Comparison of ENCODE assay signal across 24 cellular contexts in genomic region chr10:125840406-125840805, GRCh38. TPM values are rescaled to one million over a fixed set of nuclear protein-coding genes. Genes with fewer than 3 reads are reported as not detected.
DNase-seq lines count a peak whose midpoint lies in the region; ATAC-seq and TF ChIP-seq lines count a peak whose summit lies in the region.
"Had no signal": no experiment of that assay in that cellular context is flagged by ENCODE, and none has a peak within 500 bp of the region (broad histone marks: within the 10 kb centered on the region; RNA-seq: fewer than 3 reads in every experiment).

No MANE protein-coding gene starts in this region.

- H3K4me3 Mint-ChIP-seq in Caco-2 (ENCODE audit: unreplicated experiment) (no peak overlapping the region), nephron progenitor cell (no peak overlapping the region), H9 (no peak overlapping the region)

- no peak overlapping the region for H4K5ac ChIP-seq in H9 (ENCODE audit: insufficient read length, low read depth, low read length)

- no peak for ATAC-seq in GM18907 (IDR thresholded peaks at IDR 0.05; ENCODE audit: unreplicated experiment)
- ATAC-seq: HCT116 had no signal

- H3K9me3 ChIP-seq in Caco-2 (no peaks in the 10 kb centered on the region), breast epithelium (no peaks in the 10 kb centered on the region), H9 (ENCODE audit: control insufficient read depth, low read depth, low read length) (no peaks in the 10 kb centered on the region)
- H3K9me3 ChIP-seq: BLaER1 treated with 17β-estradiol and CSF1 and Interleukin-3, amounts not matched to agents 10 nM and 100 nM; Peyer's patch; SJCRH30 had no signal

- H2BK120ac ChIP-seq in H9 (ENCODE audit: low read depth, low read length, poor library complexity, severe bottlenecking): no peak overlapping the region

- no peak overlapping the region for H3K4ac ChIP-seq in H9 (ENCODE audit: low read depth, low read length)

- no peak overlapping the region for H3K14ac ChIP-seq in H9 (ENCODE audit: insufficient read depth, low read length)

- H3K79me2 ChIP-seq in H9 (ENCODE audit: insufficient read depth, low read length): no peaks in the 10 kb centered on the region

- CTCF ChIA-PET in Caco-2 (lab: Charles Lee): no interaction called here

- no peak overlapping the region for H4K91ac ChIP-seq in H9 (ENCODE audit: insufficient read length, low read depth, low read length)

- H2AK5ac ChIP-seq in H9 (ENCODE audit: insufficient read length, low read length): no peak overlapping the region

- no peak overlapping the region for H3T11ph ChIP-seq in H9 (ENCODE audit: low read length)

- H4K8ac ChIP-seq in H9 (replicated peaks; ENCODE audit: insufficient read length, low read depth, low read length): no peak overlapping the region

- H3K36me3 ChIP-seq in Caco-2 (ENCODE audit: control insufficient read depth, insufficient read depth, low read length) (peaks cover 5% of the 10 kb centered on the region), breast epithelium (peaks cover 7% of the 10 kb centered on the region)

- H4K20me1 ChIP-seq in H9 (ENCODE audit: control insufficient read depth, insufficient read depth, insufficient read length): no peaks in the 10 kb centered on the region

- no peak overlapping the region for H2BK12ac ChIP-seq in H9 (ENCODE audit: insufficient read length, low read depth, low read length)

- no peak overlapping the region for H2BK5ac ChIP-seq in H9 (ENCODE audit: insufficient read length, low read length)

- no peak overlapping the region for H3K56ac ChIP-seq in H9 (ENCODE audit: insufficient read length, low read depth, low read length)

- H3K23ac ChIP-seq in H9 (ENCODE audit: insufficient read length, low read depth, low read length): no peak overlapping the region

- H2BK15ac ChIP-seq in H9 (ENCODE audit: low read depth, low read length): no peak overlapping the region

- no peak for TF ChIP-seq POLR2A in breast epithelium (IDR thresholded peaks at IDR 0.05)

- H3K4me1 Mint-ChIP-seq in Caco-2 (ENCODE audit: low read depth, unreplicated experiment) (no peaks in the 10 kb centered on the region), nephron progenitor cell (no peaks in the 10 kb centered on the region), H9 (no peaks in the 10 kb centered on the region)
- H3K4me1 Mint-ChIP-seq: CD8-positive, alpha-beta memory T cell had no signal

- TF ChIP-seq CTCF in Caco-2 (IDR thresholded peaks at IDR 0.05; ENCODE audit: insufficient read depth in 1 of 2, low read depth in 1 of 2, low read length in 1 of 2, severe bottlenecking in 1 of 2, unreplicated experiment in 1 of 2) (no peak), breast epithelium (IDR thresholded peaks at IDR 0.05) (no peak), nephron progenitor cell (IDR thresholded peaks at IDR 0.05) (no peak), H9 (conservative IDR thresholded peaks at IDR 0.05) (no peak)

- no TSS peak for BruUV-seq in Caco-2 (replicated peaks; lab: Mats Ljungman, UMichigan)

- H3K27ac Mint-ChIP-seq in Caco-2 (ENCODE audit: unreplicated experiment): peak overlapping the region; percentile 46
- H3K27ac Mint-ChIP-seq in nephron progenitor cell: peak overlapping the region; percentile 45
- H3K27ac Mint-ChIP-seq in H9: no peak overlapping the region; a peak in 1 of 7 replicates

- no peaks in the 10 kb centered on the region for H3K27me3 ChIP-seq in Caco-2 (replicated peaks; ENCODE audit: control insufficient read depth, insufficient read depth, low read length)
- H3K27me3 ChIP-seq in breast epithelium: no peaks in the 10 kb centered on the region
- H3K27me3 ChIP-seq in H9 (ENCODE audit: insufficient read depth, low read length): no peaks in the 10 kb centered on the region
- H3K27me3 ChIP-seq: BLaER1 treated with 17β-estradiol and CSF1 and Interleukin-3, amounts not matched to agents 10 nM and 100 nM; Peyer's patch; SJCRH30 had no signal

- no peaks in the 10 kb centered on the region for H3K9me3 Mint-ChIP-seq in Caco-2 (ENCODE audit: unreplicated experiment)
- no peaks in the 10 kb centered on the region for H3K9me3 Mint-ChIP-seq in nephron progenitor cell
- H3K9me3 Mint-ChIP-seq in H9: no peaks in the 10 kb centered on the region
- H3K9me3 Mint-ChIP-seq: CD8-positive, alpha-beta memory T cell had no signal

- H3K23me2 ChIP-seq in H9 (ENCODE audit: insufficient read length, low read depth, low read length, poor library complexity, severe bottlenecking): no peaks in the 10 kb centered on the region

- POLR2A ChIA-PET in Caco-2 (lab: Charles Lee): no interaction called here

- WGBS in H9 (ENCODE audit: extremely low coverage, insufficient read length, low lambda C conversion rate): no CpG with 5 or more reads among the region's 9 CpGs

- H3K79me1 ChIP-seq in H9 (ENCODE audit: insufficient read depth, low read depth, low read length, poor library complexity, severe bottlenecking): no peaks in the 10 kb centered on the region

- H3K4me3 ChIP-seq in Caco-2 (ENCODE audit: low read depth, low read length) (no peak overlapping the region), breast epithelium (no peak overlapping the region)
- H3K4me3 ChIP-seq: BLaER1 treated with 17β-estradiol and CSF1 and Interleukin-3, amounts not matched to agents 10 nM and 100 nM; Peyer's patch; SJCRH30 had no signal

- H2BK20ac ChIP-seq in H9 (ENCODE audit: low read depth, low read length, poor library complexity, severe bottlenecking): no peak overlapping the region

- no peak overlapping the region for H3K9ac ChIP-seq in H9 (ENCODE audit: extremely low read depth, insufficient read length, low read length)
- H3K9ac ChIP-seq: BLaER1 treated with 17β-estradiol and CSF1 and Interleukin-3, amounts not matched to agents 10 nM and 100 nM had no signal

- no peak overlapping the region for H3K4me2 ChIP-seq in H9 (ENCODE audit: insufficient read depth, insufficient read length, low read length)
- H3K4me2 ChIP-seq: BLaER1 treated with 17β-estradiol and CSF1 and Interleukin-3, amounts not matched to agents 10 nM and 100 nM had no signal

- H3K27me3 Mint-ChIP-seq in Caco-2 (ENCODE audit: insufficient read depth, unreplicated experiment) (no peaks in the 10 kb centered on the region), nephron progenitor cell (ENCODE audit: low read depth, poor library complexity) (no peaks in the 10 kb centered on the region), H9 (ENCODE audit: low read depth) (no peaks in the 10 kb centered on the region)
- H3K27me3 Mint-ChIP-seq: CD8-positive, alpha-beta memory T cell had no signal

- no peak overlapping the region for H3K18ac ChIP-seq in H9 (ENCODE audit: insufficient read length, low read depth, low read length)

- DNase-seq in DMS53 (lab: John Stamatoyannopoulos, UW) (peak; percentile 47), DMS53 treated with DMSO at 0.1 percent for 48 hours (lab: John Stamatoyannopoulos, UW; ENCODE audit: unreplicated experiment) (no peak), Caco-2 (no peak), breast epithelium (ENCODE audit: low spot score in 2 of 2) (no peak), nephron progenitor cell (no peak), H9 (no peak), NCI-H146 treated with DMSO at 0.1 percent for 48 hours (lab: John Stamatoyannopoulos, UW; ENCODE audit: unreplicated experiment) (no peak)
- DNase-seq: CD8-positive, alpha-beta memory T cell; DMS79 treated with DMSO at 0.1 percent for 48 hours; GOT3; KBM-7; NCI-H1092; NCI-H1436; NCI-H1930; NCI-H226; NCI-H524; NCI-H82; Peyer's patch; SJCRH30 had no signal

- peaks cover 44% of the 10 kb centered on the region for H3K36me3 Mint-ChIP-seq in Caco-2 (ENCODE audit: insufficient read depth, unreplicated experiment)
- peaks cover 62% of the 10 kb centered on the region for H3K36me3 Mint-ChIP-seq in nephron progenitor cell (ENCODE audit: low read depth)
- peaks cover 14 to 56% (median 46%) of the 10 kb centered on the region in 3 experiments; a peak in 5 of 7 replicates for H3K36me3 Mint-ChIP-seq in H9 (ENCODE audit: insufficient read depth in 1 of 3, low read depth in 3 of 3)

- H3K27ac ChIP-seq in breast epithelium (peak overlapping the region; percentile 8 to 57), H9 (ENCODE audit: insufficient read length, low read depth, low read length) (no peak overlapping the region)
- H3K27ac ChIP-seq: 22Rv1; BLaER1 treated with 17β-estradiol and CSF1 and Interleukin-3, amounts not matched to agents 10 nM and 100 nM; HL-60; Peyer's patch; SJCRH30 had no signal

- H3K4me1 ChIP-seq in Caco-2 (peaks cover 11% of the 10 kb centered on the region; the same call in 1 of the 2 replicates), breast epithelium (no peaks in the 10 kb centered on the region), H9 (ENCODE audit: insufficient read depth, low read length) (no peaks in the 10 kb centered on the region)
- H3K4me1 ChIP-seq: Peyer's patch, SJCRH30 had no signal

- intact Hi-C loops in Caco-2 (cut with micrococcal nuclease; ENCODE audit: unreplicated experiment): no loop called here
- intact Hi-C loops in breast epithelium (cut with DNase I; ENCODE audit: low total_unique reads): no loop called here

- no peak overlapping the region for H2AFZ ChIP-seq in H9 (ENCODE audit: low read length)

RNA-seq across cellular contexts. Expression of gene BCCIP, which starts 17.1 kb away (rescaled TPM):
- total RNA-seq in Caco-2 (2022) (87.3 and 91.2 TPM in 2 replicates), breast epithelium (10 to 100 TPM; 41.9 to 60.0 (median 46.5) TPM), H9 (2021) (119 and 121 TPM in 2 replicates)

RNA-seq across cellular contexts. Expression of gene UROS, which starts 17.3 kb away (rescaled TPM):
- total RNA-seq in Caco-2 (2022): 53.2 and 53.4 TPM in 2 replicates
- 10 to 100 TPM; 31.5 to 45.2 (median 35.1) TPM for total RNA-seq in breast epithelium
- total RNA-seq in H9 (2021): 41.0 and 42.3 TPM in 2 replicates

RNA-seq across cellular contexts. Expression of gene DHX32, which starts 40.7 kb away (rescaled TPM):
- total RNA-seq in Caco-2 (2022) (24.8 and 25.0 TPM in 2 replicates), breast epithelium (10 to 100 TPM; 18.1 to 54.6 (median 42.0) TPM), H9 (2021) (10.7 and 12.0 TPM in 2 replicates)

RNA-seq across cellular contexts. Expression of gene FANK1, which starts 56.0 kb away (rescaled TPM):
- total RNA-seq in Caco-2 (2022) (0.49 and 0.73 TPM in 2 replicates), breast epithelium (10 to 100 TPM in 2 of 3 donors, 1 to 10 TPM in 1; 2.6 to 18.1 (median 13.8) TPM), H9 (2021) (0.39 and 0.68 TPM in 2 replicates)

Comparison
In these comparisons a context has a peak if more than half of its experiments do, and no peak if none do; other contexts are left out.
1. H3K27ac Mint-ChIP-seq: peak in Caco-2 (single experiment) and nephron progenitor cell (single experiment); none in H9 (0 of 3).